In genomic region chr9:127723013-127723412, GRCh38 we compare ENCODE assay signal across 25 cellular contexts. TPM values are rescaled to one million over a fixed set of nuclear protein-coding genes. Genes with fewer than 3 reads are reported as not detected.
DNase-seq lines count a peak whose midpoint lies in the region; FAIRE-seq and TF ChIP-seq lines count a peak whose summit lies in the region.
"Had no signal": no experiment of that assay in that cellular context is flagged by ENCODE, and none has a peak within 500 bp of the region (broad histone marks: within the 10 kb centered on the region; RNA-seq: fewer than 3 reads in every experiment).

No MANE protein-coding gene starts in this region.

- 0 out of 2 replicates have a peak overlapping the region, but pooled peaks have one; percentile 33 for H2AK5ac ChIP-seq in H1 (ENCODE audit: low read depth, low read length)
- H2AK5ac ChIP-seq in neuronal stem cell (ENCODE audit: low read depth, low read length): peak overlapping the region; percentile 79

- TF ChIP-seq POLR2A in H1 (IDR thresholded peaks at IDR 0.05; ENCODE audit: control extremely low read depth in 1 of 2, low read depth in 2 of 2, low read length in 2 of 2): no peak

- peak overlapping the region; percentile 5; the same call in 1 of the 2 replicates for H2BK15ac ChIP-seq in H1 (ENCODE audit: low read length)
- H2BK15ac ChIP-seq in neuronal stem cell (ENCODE audit: low read length): peak overlapping the region; percentile 71

- H4K20me1 ChIP-seq in BLaER1: no peaks in the 10 kb centered on the region
- no peaks in the 10 kb centered on the region for H4K20me1 ChIP-seq in H1 (replicated peaks in 1 of 2; ENCODE audit: control insufficient read depth in 1 of 2, insufficient read depth in 2 of 2, low read length in 2 of 2)
- no peaks in the 10 kb centered on the region for H4K20me1 ChIP-seq in hepatocyte (ENCODE audit: insufficient read depth, poor library complexity, severe bottlenecking)

- no peak overlapping the region; the same call in 1 of the 2 replicates for H4K8ac ChIP-seq in H1 (ENCODE audit: extremely low read depth, insufficient read depth, low read length)
- no peak overlapping the region for H4K8ac ChIP-seq in neuronal stem cell (ENCODE audit: low read depth, low read length)

- CTCF ChIA-PET in RWPE1 (lab: Yijun Ruan, JAX) (interaction anchor here (5.6 kb wide), 1 partner anchor 11 kb away, joined by 30 read pairs; the partner anchor contains the start of gene TOR2A), H1 (lab: Charles Lee; ENCODE audit: partially characterized antibody) (interaction anchor here (1.3 to 3.4 kb wide), 2 partner anchors 12 to 20 kb away, joined by 4 to 22 read pairs; partner anchors contain the start of gene TOR2A)

- no peak for TF ChIP-seq EP300 in H1 (IDR thresholded peaks at IDR 0.05; ENCODE audit: borderline replicate concordance in 1 of 2, low read depth in 2 of 2, low read length in 2 of 2)

- H3K36me3 ChIP-seq in BLaER1 (peaks cover 3% of the 10 kb centered on the region; the same call in 1 of the 2 replicates), H1 (ENCODE audit: control insufficient read depth in 2 of 4, insufficient read depth in 4 of 4, low read length in 3 of 4) (no peaks in the 10 kb centered on the region), neuronal stem cell (replicated peaks in 1 of 2; ENCODE audit: control insufficient read depth in 2 of 2, insufficient read depth in 2 of 2, low read length in 2 of 2) (no peaks in the 10 kb centered on the region), hepatocyte (replicated peaks; ENCODE audit: insufficient read depth, low read depth) (no peaks in the 10 kb centered on the region)
- H3K36me3 ChIP-seq: BE2C, MG63, SJSA1 had no signal

- H3K27me3 ChIP-seq in BLaER1 (no peaks in the 10 kb centered on the region), H1 (replicated peaks in 1 of 4; ENCODE audit: control insufficient read depth in 3 of 4, extremely low read depth in 1 of 4, insufficient read depth in 3 of 4, low read length in 3 of 4) (no peaks in the 10 kb centered on the region), neuronal stem cell (ENCODE audit: control insufficient read depth in 3 of 3, insufficient read depth in 3 of 3, low read depth in 1 of 3, low read length in 3 of 3) (peaks cover 0 to 21% (median 0%) of the 10 kb centered on the region in 3 experiments), hepatocyte (no peaks in the 10 kb centered on the region)
- H3K27me3 ChIP-seq: BE2C, MG63, SJSA1 had no signal

- H3K27ac ChIP-seq in BLaER1 (no peak overlapping the region), RWPE1 (peak overlapping the region; percentile 95), H1 (ENCODE audit: low read depth, low read length) (no peak overlapping the region), neuronal stem cell (replicated peaks; ENCODE audit: low read length) (no peak overlapping the region), hepatocyte (no peak overlapping the region)
- H3K27ac ChIP-seq: GM23248, SJSA1 had no signal

- FAIRE-seq in H1 (lab: Jason Lieb, UNC): no peak
- FAIRE-seq: GM12892, GM19239 had no signal

- H3K79me1 ChIP-seq in H1 (ENCODE audit: low read depth, low read length): no peaks in the 10 kb centered on the region
- no peaks in the 10 kb centered on the region for H3K79me1 ChIP-seq in neuronal stem cell (ENCODE audit: low read depth, low read length)

- H3K4ac ChIP-seq in H1 (replicated peaks; ENCODE audit: insufficient read length, low read depth, low read length): no peak overlapping the region
- H3K4ac ChIP-seq in neuronal stem cell (ENCODE audit: low read length): no peak overlapping the region

- no peak overlapping the region for H3K23ac ChIP-seq in H1 (ENCODE audit: insufficient read length)
- peak overlapping the region; percentile 60 for H3K23ac ChIP-seq in neuronal stem cell (ENCODE audit: low read depth, low read length, poor library complexity)

- H4K91ac ChIP-seq in H1 (replicated peaks; ENCODE audit: insufficient read length, low read length) (no peak overlapping the region), neuronal stem cell (ENCODE audit: low read depth, low read length, poor library complexity) (no peak overlapping the region)

- no peak overlapping the region for H3K9ac ChIP-seq in BLaER1
- H3K9ac ChIP-seq in H1 (replicated peaks in 1 of 4; ENCODE audit: extremely low read depth in 1 of 4, low read depth in 3 of 4, low read length in 3 of 4): no peak overlapping the region
- no peak overlapping the region for H3K9ac ChIP-seq in neuronal stem cell (ENCODE audit: low read depth, low read length, poor library complexity)
- H3K9ac ChIP-seq: GM23248 had no signal

- H4K5ac ChIP-seq in H1 (ENCODE audit: insufficient read length, low read depth, low read length): no peak overlapping the region

- H2BK120ac ChIP-seq in H1 (replicated peaks; ENCODE audit: low read depth, low read length) (no peak overlapping the region), neuronal stem cell (ENCODE audit: low read depth, low read length) (no peak overlapping the region)

- TF ChIP-seq RAD21 in H1 (IDR thresholded peaks at IDR 0.05 in 1 of 2, conservative IDR thresholded peaks at IDR 0.05 in 1 of 2; ENCODE audit: low read depth in 2 of 2, low read length in 2 of 2): no peak

- 0 out of 2 replicates have a peak overlapping the region, but pooled peaks have one; percentile 7 for H3K4me2 ChIP-seq in BLaER1
- H3K4me2 ChIP-seq in H1 (ENCODE audit: insufficient read depth in 1 of 2, low read depth in 2 of 2, low read length in 2 of 2): no peak overlapping the region
- H3K4me2 ChIP-seq in neuronal stem cell (ENCODE audit: insufficient read depth, low read length, poor library complexity, severe bottlenecking): no peak overlapping the region
- no peak overlapping the region for H3K4me2 ChIP-seq in hepatocyte

- 100% methylated on average over 9 of the region's 13 CpGs; no CpG with 5 or more reads in 1 of the 2 experiments for WGBS in H1 (ENCODE audit: extremely low coverage in 1 of 2, insufficient coverage in 1 of 2, insufficient read length in 1 of 2, insufficient replicate concordance in 2 of 2, low coverage in 1 of 2, low lambda C conversion rate in 2 of 2, missing lambda C conversion rate in 1 of 2), 2 experiments
- WGBS in neuronal stem cell (ENCODE audit: extremely low coverage in 2 of 2, insufficient read length in 2 of 2, insufficient replicate concordance in 1 of 2), 2 donors: no CpG with 5 or more reads among the region's 13 CpGs
- 95% methylated on average over 13 of the region's 13 CpGs for WGBS in hepatocyte (ENCODE audit: low lambda C conversion rate, missing lambda C conversion rate)

- no peaks in the 10 kb centered on the region for H3K79me2 ChIP-seq in H1 (ENCODE audit: control insufficient read depth in 1 of 2, insufficient read depth in 2 of 2, low read length in 2 of 2)
- H3K79me2 ChIP-seq in hepatocyte: no peaks in the 10 kb centered on the region

- H3K4me1 ChIP-seq in BLaER1 (peaks cover 58% of the 10 kb centered on the region), H1 (replicated peaks in 1 of 4; ENCODE audit: control insufficient read depth in 3 of 4, insufficient read depth in 4 of 4, low read length in 3 of 4) (peaks cover 0 to 18% (median 13%) of the 10 kb centered on the region in 4 experiments; a peak in 5 of 7 replicates), neuronal stem cell (ENCODE audit: control insufficient read depth in 2 of 2, insufficient read depth in 1 of 2, low read depth in 1 of 2, low read length in 2 of 2) (peaks cover 0 to 4% of the 10 kb centered on the region in 2 donors), hepatocyte (ENCODE audit: insufficient read depth) (no peaks in the 10 kb centered on the region)

- no peaks in the 10 kb centered on the region for H3K23me2 ChIP-seq in H1 (ENCODE audit: low read depth, low read length)

- H3K9me3 ChIP-seq in BLaER1: no peaks in the 10 kb centered on the region
- no peaks in the 10 kb centered on the region for H3K9me3 ChIP-seq in H1 (ENCODE audit: insufficient read depth in 2 of 2, low read depth in 1 of 2, low read length in 1 of 2)
- H3K9me3 ChIP-seq in neuronal stem cell (replicated peaks in 1 of 2; ENCODE audit: control insufficient read depth in 2 of 2, insufficient read depth in 1 of 2, low read depth in 1 of 2, low read length in 2 of 2): no peaks in the 10 kb centered on the region
- H3K9me3 ChIP-seq in hepatocyte (ENCODE audit: low read depth): no peaks in the 10 kb centered on the region
- H3K9me3 ChIP-seq: BE2C, MG63, SJSA1 had no signal

- H3K18ac ChIP-seq in H1 (ENCODE audit: extremely low read depth, low read length) (no peak overlapping the region), neuronal stem cell (ENCODE audit: low read length) (peak overlapping the region; percentile 38)

- no peaks in the 10 kb centered on the region for H3K9me2 ChIP-seq in hepatocyte (replicated peaks; ENCODE audit: insufficient read depth)

- DNase-seq in RWPE1 (ENCODE audit: low spot score): no peak
- DNase-seq in H1 (ENCODE audit: low read depth in 1 of 2, low spot score in 2 of 2): no peak
- no peak for DNase-seq in neuronal stem cell (ENCODE audit: low spot score)
- DNase-seq in hepatocyte (ENCODE audit: low spot score): no peak
- DNase-seq in NCI-H748 treated with DMSO at 0.1 percent for 48 hours (lab: John Stamatoyannopoulos, UW): no peak
- no peak for DNase-seq in NCI-H146 treated with DMSO at 0.1 percent for 48 hours (lab: John Stamatoyannopoulos, UW; ENCODE audit: unreplicated experiment)
- no peak for DNase-seq in NAMALWA (ENCODE audit: low spot score)
- DNase-seq: BE2C; CD4-positive, CD25-positive, alpha-beta regulatory T cell; DND-41; H9; KG1; NCI-H1694 treated with DMSO at 0.1 percent for 48 hours; NCI-H2227 treated with DMSO at 0.1 percent for 48 hours; NCI-H526 treated with DMSO at 0.1 percent for 48 hours; OCI-M1; Right ventricle myocardium superior had no signal

- H2BK12ac ChIP-seq in H1 (ENCODE audit: low read depth, low read length): no peak overlapping the region
- no peak overlapping the region for H2BK12ac ChIP-seq in neuronal stem cell (ENCODE audit: low read length)

- H3K4me3 ChIP-seq in BLaER1 (no peak overlapping the region), H1 (ENCODE audit: extremely low read depth in 1 of 4, insufficient read depth in 2 of 4, low read depth in 3 of 4, low read length in 4 of 4) (no peak overlapping the region), neuronal stem cell (ENCODE audit: low read length in 2 of 2) (peak overlapping the region in 1 of 2 donors; percentile 44), hepatocyte (no peak overlapping the region)
- H3K4me3 ChIP-seq: GM23248, MG63, SJSA1 had no signal

- H3K14ac ChIP-seq in H1 (ENCODE audit: insufficient read length) (no peak overlapping the region), neuronal stem cell (ENCODE audit: low read length) (no peak overlapping the region)

- H3K56ac ChIP-seq in H1 (replicated peaks; ENCODE audit: insufficient read length, low read depth, low read length): no peak overlapping the region

- TF ChIP-seq CTCF in RWPE1 (conservative IDR thresholded peaks at IDR 0.05; ENCODE audit: low read depth) (no peak), H1 (IDR thresholded peaks at IDR 0.05; ENCODE audit: control extremely low read depth in 1 of 3, insufficient read depth in 1 of 3, low read depth in 1 of 3, low read length in 3 of 3) (no peak), hepatocyte (IDR thresholded peaks at IDR 0.05; ENCODE audit: poor library complexity) (no peak)

- POLR2A ChIA-PET in RWPE1 (lab: Yijun Ruan, JAX; ENCODE audit: low non-redundant PET) (no interaction called here), H1 (lab: Charles Lee; ENCODE audit: partially characterized antibody) (interaction anchor here (1.1 to 3.2 kb wide), 2 partner anchors 11 to 28 kb away, joined by 3 to 11 read pairs; partner anchors contain the start of gene TOR2A)

- H2BK5ac ChIP-seq in H1 (ENCODE audit: low read depth, low read length): no peak overlapping the region; the same call in 1 of the 2 replicates
- no peak overlapping the region for H2BK5ac ChIP-seq in neuronal stem cell (ENCODE audit: low read length)

- H2AFZ ChIP-seq in H1 (ENCODE audit: low read length) (no peak overlapping the region), neuronal stem cell (ENCODE audit: low read length) (no peak overlapping the region), hepatocyte (no peak overlapping the region)
- H2AFZ ChIP-seq: GM23248 had no signal

- 0 out of 2 replicates have a peak overlapping the region, but pooled peaks have one; percentile 61 for H2BK20ac ChIP-seq in H1 (ENCODE audit: low read length)

RNA-seq across cellular contexts. Expression of gene TTC16, which starts 7.1 kb away (rescaled TPM):
- not detected in 2 replicates for total RNA-seq in H1 (2021; fragmentation: NEBNext Ultra II Directional; extraction: Animal tissue kit (Norgen Biotek cat#: 25700))
- polyA plus RNA-seq in H1 (2011; rRNA removed): 0.03 TPM in 2 replicates
- 0.03 TPM for polyA plus RNA-seq in H1 (2011; cell fraction: cytosol; rRNA removed)
- 0.11 TPM for polyA plus RNA-seq in H1 (2011; cell fraction: nucleus; rRNA removed)
- 0.08 TPM in 2 of 4 replicates, not detected in the others for polyA plus RNA-seq in H1 (2012, experiment 1 of 2)
- not detected for polyA plus RNA-seq in H1 (2012, experiment 2 of 2)
- 0.02 TPM for polyA plus RNA-seq in H1 (2013, experiment 1 of 2)
- polyA plus RNA-seq in H1 (2013, experiment 2 of 2): 0.02 TPM
- 0.06 TPM in 1 of 2 replicates, not detected in the other for polyA minus RNA-seq in H1 (2011; rRNA and poly(A)+ RNA removed)
- polyA minus RNA-seq in H1 (2011; cell fraction: cytosol; rRNA and poly(A)+ RNA removed): not detected
- polyA minus RNA-seq in H1 (2011; cell fraction: nucleus; rRNA and poly(A)+ RNA removed): not detected
- not detected for polyA plus RNA-seq in neuronal stem cell (2013, experiment 1 of 2)
- polyA plus RNA-seq in neuronal stem cell (2013, experiment 2 of 2): not detected
- total RNA-seq in hepatocyte: 0.24 TPM in 1 of 2 replicates, not detected in the other
- polyA plus RNA-seq in hepatocyte: not detected in 2 replicates
- total RNA-seq: GM23248, H9, HFFc6, NCI-H460, SJSA1 had no signal

RNA-seq across cellular contexts. Expression of gene PTRH1, which starts 7.5 kb away (rescaled TPM):
- 11.1 and 11.2 TPM in 2 replicates for total RNA-seq in H1 (2021; fragmentation: NEBNext Ultra II Directional; extraction: Animal tissue kit (Norgen Biotek cat#: 25700))
- 19.8 and 26.4 TPM in 2 replicates for polyA plus RNA-seq in H1 (2011; rRNA removed)
- polyA plus RNA-seq in H1 (2011; cell fraction: cytosol; rRNA removed): 19.3 TPM
- 15.4 TPM for polyA plus RNA-seq in H1 (2011; cell fraction: nucleus; rRNA removed)
- 4.3 to 12.8 TPM (median 10.2 TPM) in 4 replicates for polyA plus RNA-seq in H1 (2012, experiment 1 of 2)
- polyA plus RNA-seq in H1 (2012, experiment 2 of 2): 9.6 TPM
- polyA plus RNA-seq in H1 (2013, experiment 1 of 2): 5.9 TPM
- 6.8 TPM for polyA plus RNA-seq in H1 (2013, experiment 2 of 2)
- polyA minus RNA-seq in H1 (2011; rRNA and poly(A)+ RNA removed): 1.8 and 3.4 TPM in 2 replicates
- 7.9 TPM for polyA minus RNA-seq in H1 (2011; cell fraction: cytosol; rRNA and poly(A)+ RNA removed)
- polyA minus RNA-seq in H1 (2011; cell fraction: nucleus; rRNA and poly(A)+ RNA removed): 8.3 TPM
- polyA plus RNA-seq in neuronal stem cell (2013, experiment 1 of 2): 4.0 TPM
- polyA plus RNA-seq in neuronal stem cell (2013, experiment 2 of 2): 3.8 TPM
- total RNA-seq in hepatocyte: 9.8 and 13.5 TPM in 2 replicates
- 24.5 and 25.9 TPM in 2 replicates for polyA plus RNA-seq in hepatocyte

RNA-seq across cellular contexts. Expression of gene TOR2A, which starts 12.1 kb away (rescaled TPM):
- 18.4 and 18.7 TPM in 2 replicates for total RNA-seq in H1 (2021; fragmentation: NEBNext Ultra II Directional; extraction: Animal tissue kit (Norgen Biotek cat#: 25700))
- polyA plus RNA-seq in H1 (2011; rRNA removed) (24.9 and 34.2 TPM in 2 replicates), hepatocyte (21.3 and 28.8 TPM in 2 replicates)
- 18.8 TPM for polyA plus RNA-seq in H1 (2011; cell fraction: cytosol; rRNA removed)
- 24.8 TPM for polyA plus RNA-seq in H1 (2011; cell fraction: nucleus; rRNA removed)
- polyA plus RNA-seq in H1 (2012, experiment 1 of 2): 10.1 to 23.2 TPM (median 21.4 TPM) in 4 replicates
- polyA plus RNA-seq in H1 (2012, experiment 2 of 2): 18.1 TPM
- 18.7 TPM for polyA plus RNA-seq in H1 (2013, experiment 1 of 2)
- polyA plus RNA-seq in H1 (2013, experiment 2 of 2): 21.8 TPM
- 4.3 and 4.4 TPM in 2 replicates for polyA minus RNA-seq in H1 (2011; rRNA and poly(A)+ RNA removed)
- polyA minus RNA-seq in H1 (2011; cell fraction: cytosol; rRNA and poly(A)+ RNA removed): 11.2 TPM
- 9.3 TPM for polyA minus RNA-seq in H1 (2011; cell fraction: nucleus; rRNA and poly(A)+ RNA removed)
- 16.4 TPM for polyA plus RNA-seq in neuronal stem cell (2013, experiment 1 of 2)
- 16.7 TPM for polyA plus RNA-seq in neuronal stem cell (2013, experiment 2 of 2)
- 16.8 and 17.1 TPM in 2 replicates for total RNA-seq in hepatocyte

RNA-seq across cellular contexts. Expression of gene CFAP157, which starts 16.2 kb away (rescaled TPM):
- not detected in 2 replicates for total RNA-seq in H1 (2021; fragmentation: NEBNext Ultra II Directional; extraction: Animal tissue kit (Norgen Biotek cat#: 25700))
- 0.05 TPM in 1 of 2 replicates, not detected in the other for polyA plus RNA-seq in H1 (2011; rRNA removed)
- polyA plus RNA-seq in H1 (2011; cell fraction: cytosol; rRNA removed): 0.03 TPM
- 0.17 TPM for polyA plus RNA-seq in H1 (2011; cell fraction: nucleus; rRNA removed)
- 1.1 to 1.8 TPM (median 1.4 TPM) in 4 replicates for polyA plus RNA-seq in H1 (2012, experiment 1 of 2)
- polyA plus RNA-seq in H1 (2012, experiment 2 of 2): 0.62 TPM
- 0.06 TPM for polyA plus RNA-seq in H1 (2013, experiment 1 of 2)
- 0.02 TPM for polyA plus RNA-seq in H1 (2013, experiment 2 of 2)
- polyA minus RNA-seq in H1 (2011; rRNA and poly(A)+ RNA removed): 0.06 TPM in 1 of 2 replicates, not detected in the other
- polyA minus RNA-seq in H1 (2011; cell fraction: cytosol; rRNA and poly(A)+ RNA removed): not detected
- not detected for polyA minus RNA-seq in H1 (2011; cell fraction: nucleus; rRNA and poly(A)+ RNA removed)
- polyA plus RNA-seq in neuronal stem cell (2013, experiment 1 of 2): 0.03 TPM
- 0.06 TPM for polyA plus RNA-seq in neuronal stem cell (2013, experiment 2 of 2)
- total RNA-seq in hepatocyte: not detected in 2 replicates
- 0.15 and 0.51 TPM in 2 replicates for polyA plus RNA-seq in hepatocyte
- total RNA-seq: CD4-positive, CD25-positive, alpha-beta regulatory T cell; GM23248; NCI-H460; Right ventricle myocardium superior had no signal

RNA-seq across cellular contexts. Expression of gene SH2D3C, which starts 55.5 kb away (rescaled TPM):
- total RNA-seq in H1 (2021; fragmentation: NEBNext Ultra II Directional; extraction: Animal tissue kit (Norgen Biotek cat#: 25700)): 6.4 and 7.3 TPM in 2 replicates
- 8.1 and 12.3 TPM in 2 replicates for polyA plus RNA-seq in H1 (2011; rRNA removed)
- 4.1 TPM for polyA plus RNA-seq in H1 (2011; cell fraction: cytosol; rRNA removed)
- polyA plus RNA-seq in H1 (2011; cell fraction: nucleus; rRNA removed): 7.2 TPM
- 3.5 to 7.1 TPM (median 5.6 TPM) in 4 replicates for polyA plus RNA-seq in H1 (2012, experiment 1 of 2)
- polyA plus RNA-seq in H1 (2012, experiment 2 of 2): 5.4 TPM
- 2.8 TPM for polyA plus RNA-seq in H1 (2013, experiment 1 of 2)
- 2.7 TPM for polyA plus RNA-seq in H1 (2013, experiment 2 of 2)
- 4.2 and 4.4 TPM in 2 replicates for polyA minus RNA-seq in H1 (2011; rRNA and poly(A)+ RNA removed)
- polyA minus RNA-seq in H1 (2011; cell fraction: cytosol; rRNA and poly(A)+ RNA removed): 3.4 TPM
- 9.1 TPM for polyA minus RNA-seq in H1 (2011; cell fraction: nucleus; rRNA and poly(A)+ RNA removed)
- polyA plus RNA-seq in neuronal stem cell (2013, experiment 1 of 2): 2.8 TPM
- polyA plus RNA-seq in neuronal stem cell (2013, experiment 2 of 2): 2.5 TPM
- 0.23 and 0.96 TPM in 2 replicates for total RNA-seq in hepatocyte
- polyA plus RNA-seq in hepatocyte: 0.89 and 2.2 TPM in 2 replicates
- total RNA-seq: GM23248, HFFc6, SJSA1 had no signal
- polyA plus RNA-seq: GM23248 had no signal
